Comparison of ENCODE assay signal across 22 cellular contexts in genomic region chr12:18632848-18633247, GRCh38.
"Had no signal": no experiment of that assay in that cellular context is flagged by ENCODE, and none has a peak within 500 bp of the region (broad histone marks: within the 10 kb centered on the region; RNA-seq: fewer than 3 reads in every experiment).

No MANE protein-coding gene starts in this region.

- H3K27ac ChIP-seq: colonic mucosa, epithelial cell of prostate, esophagus muscularis mucosa, gastrocnemius medialis, heart right ventricle, left ventricle myocardium inferior, lower lobe of right lung had no signal

- H3K4me1 ChIP-seq: colonic mucosa, esophagus muscularis mucosa, gastrocnemius medialis, heart right ventricle, left ventricle myocardium inferior, lower lobe of right lung had no signal

- H3K4me3 ChIP-seq: colonic mucosa, esophagus muscularis mucosa, gastrocnemius medialis, heart right ventricle, left ventricle myocardium inferior, lower lobe of right lung, mucosa of descending colon had no signal

- H3K36me3 ChIP-seq: colonic mucosa, esophagus muscularis mucosa, gastrocnemius medialis, heart right ventricle, left ventricle myocardium inferior, lower lobe of right lung had no signal

- DNase-seq: colonic mucosa; cortex of kidney; effector CD8-positive, alpha-beta T cell; effector memory CD8-positive, alpha-beta T cell; endodermal cell; foreskin melanocyte; gastrocnemius medialis; glutamatergic neuron; head of caudate nucleus; heart right ventricle; hippocampal formation; left colon; left ventricle myocardium inferior; lower lobe of right lung; mesenchymal stem cell; mucosa of descending colon; naive B cell had no signal

- H3K9me3 ChIP-seq: colonic mucosa, esophagus muscularis mucosa, gastrocnemius medialis, heart right ventricle, lower lobe of right lung, mucosa of descending colon had no signal

- H3K27me3 ChIP-seq: colonic mucosa, esophagus muscularis mucosa, gastrocnemius medialis, heart right ventricle had no signal

- ATAC-seq: effector memory CD8-positive, alpha-beta T cell; gastrocnemius medialis; heart right ventricle; left colon; left lobe of liver; lower lobe of right lung; mucosa of descending colon had no signal

- FAIRE-seq: endometrium, islet of Langerhans had no signal
